Comparison of ENCODE assay signal across 15 cellular contexts in genomic region chr1:74517599-74518051, GRCh38. TPM values are rescaled to one million over a fixed set of nuclear protein-coding genes. Genes with fewer than 3 reads are reported as not detected.
DNase-seq lines count a peak whose midpoint lies in the region; ATAC-seq and TF ChIP-seq lines count a peak whose summit lies in the region.
"Had no signal": no experiment of that assay in that cellular context is flagged by ENCODE, and none has a peak within 500 bp of the region (broad histone marks: within the 10 kb centered on the region; RNA-seq: fewer than 3 reads in every experiment).

No MANE protein-coding gene starts in this region.

- H3K9ac ChIP-seq in MM.1S (ENCODE audit: low read length) = no peak overlapping the region
- H3K9ac ChIP-seq: BLaER1 had no signal

- H3K4me3 ChIP-seq in MM.1S (ENCODE audit: low read length) = no peak overlapping the region
- no peak overlapping the region for H3K4me3 ChIP-seq in heart right ventricle
- no peak overlapping the region for H3K4me3 ChIP-seq in left ventricle myocardium inferior
- H3K4me3 ChIP-seq: adrenal gland, BLaER1, vagina had no signal

- H3F3A ChIP-seq in MM.1S (ENCODE audit: insufficient read depth, low read length) = peaks cover 15% of the 10 kb centered on the region

- peak overlapping the region; percentile 3; the same call in 1 of the 2 replicates for H3K4me2 ChIP-seq in MM.1S (ENCODE audit: low read depth, low read length)
- H3K4me2 ChIP-seq: BLaER1 had no signal

- H3K36me3 ChIP-seq in MM.1S (replicated peaks; ENCODE audit: insufficient read depth, low read length) = no peaks in the 10 kb centered on the region
- no peaks in the 10 kb centered on the region for H3K36me3 ChIP-seq in heart right ventricle
- H3K36me3 ChIP-seq in left ventricle myocardium inferior = no peaks in the 10 kb centered on the region
- H3K36me3 ChIP-seq: adrenal gland, BLaER1, vagina had no signal

- H3K27me3 ChIP-seq in MM.1S (replicated peaks; ENCODE audit: insufficient read depth, low read length) = no peaks in the 10 kb centered on the region
- H3K27me3 ChIP-seq in heart right ventricle = no peaks in the 10 kb centered on the region
- H3K27me3 ChIP-seq in left ventricle myocardium inferior (ENCODE audit: low read depth) = no peaks in the 10 kb centered on the region
- H3K27me3 ChIP-seq: adrenal gland, BLaER1, vagina had no signal

- no peaks in the 10 kb centered on the region for H3K9me2 ChIP-seq in MM.1S (replicated peaks; ENCODE audit: insufficient read depth, low read length)

- H3K9me3 ChIP-seq in MM.1S (replicated peaks; ENCODE audit: insufficient read depth, low read length) = no peaks in the 10 kb centered on the region
- no peaks in the 10 kb centered on the region for H3K9me3 ChIP-seq in heart right ventricle
- H3K9me3 ChIP-seq in left ventricle myocardium inferior (replicated peaks) = no peaks in the 10 kb centered on the region
- H3K9me3 ChIP-seq: adrenal gland, BLaER1, vagina had no signal

- no peak for TF ChIP-seq CTCF in MM.1S (IDR thresholded peaks at IDR 0.05; ENCODE audit: low read length)
- TF ChIP-seq CTCF in heart right ventricle (IDR thresholded peaks at IDR 0.05) = no peak
- no peak for TF ChIP-seq CTCF in left ventricle myocardium inferior (IDR thresholded peaks at IDR 0.05; ENCODE audit: borderline replicate concordance)

- no peak overlapping the region for H2AFZ ChIP-seq in MM.1S (ENCODE audit: low read length)

- peak overlapping the region; percentile 26; the same call in 1 of the 2 replicates for H3K27ac ChIP-seq in MM.1S (ENCODE audit: low read length)
- H3K27ac ChIP-seq in heart right ventricle = no peak overlapping the region
- H3K27ac ChIP-seq in left ventricle myocardium inferior (replicated peaks) = no peak overlapping the region
- H3K27ac ChIP-seq: adrenal gland, BLaER1, vagina had no signal

- intact Hi-C loops in heart right ventricle (cut with DNase I) (no loop called here), left ventricle myocardium inferior (cut with micrococcal nuclease) (no loop called here)

- DNase-seq in MM.1S = peak; percentile 55
- DNase-seq in stimulated activated CD4-positive, alpha-beta T cell treated with anti-CD3 and anti-CD28 coated beads, Interleukin-12 subunit alpha, Interleukin-12 subunit beta, amount 100 ng/mL, for 4 hours = no peak
- no peak for DNase-seq in heart right ventricle
- no peak for DNase-seq in left ventricle myocardium inferior
- DNase-seq in dedifferentiated amniotic fluid mesenchymal stem cell (ENCODE audit: extremely low spot score) = no peak
- DNase-seq: activated CD8-positive, alpha-beta memory T cell treated with anti-CD3 and anti-CD28 coated beads, Interleukin-2, amount 50 U/mL, for 48 hours; adrenal gland; foreskin melanocyte; Kasumi-1 had no signal

- WGBS in heart right ventricle, 2 donors = 80 to 84% methylated on average over 6 of the region's 6 CpGs

- H3K4me1 ChIP-seq in MM.1S (ENCODE audit: low read length) (peaks cover 14% of the 10 kb centered on the region), heart right ventricle (peaks cover 0 to 4% (median 0%) of the 10 kb centered on the region in 9 donors), left ventricle myocardium inferior (peaks cover 4% of the 10 kb centered on the region)
- H3K4me1 ChIP-seq: adrenal gland, BLaER1, vagina had no signal

- no peaks in the 10 kb centered on the region for H4K20me1 ChIP-seq in MM.1S (ENCODE audit: insufficient read depth, low read length)
- H4K20me1 ChIP-seq: BLaER1 had no signal

- ATAC-seq in GM18858 (IDR thresholded peaks at IDR 0.05; ENCODE audit: unreplicated experiment) (peak; percentile 87), GM21381 (IDR thresholded peaks at IDR 0.05; ENCODE audit: unreplicated experiment) (peak; percentile 81), HG02943 (IDR thresholded peaks at IDR 0.05; ENCODE audit: low read depth, unreplicated experiment) (peak; percentile 84), heart right ventricle (no peak)

- no peaks in the 10 kb centered on the region for H3K79me2 ChIP-seq in MM.1S (ENCODE audit: low read length)

RNA-seq across cellular contexts. Expression of gene LRRC53, which starts 5.2 kb away (rescaled TPM):
- not detected for total RNA-seq in heart right ventricle
- polyA plus RNA-seq in heart right ventricle = not detected
- total RNA-seq in left ventricle myocardium inferior = not detected
- total RNA-seq: adrenal gland, kidney epithelial cell, vagina had no signal
- polyA plus RNA-seq: adrenal gland had no signal

Comparison
In these comparisons a context has a peak if more than half of its experiments do, and no peak if none do; other contexts are left out.
1. ATAC-seq: peak in GM18858 (single experiment), GM21381 (single experiment) and HG02943 (single experiment); none in heart right ventricle (0 of 8).